8 cellular contexts compared by ENCODE assay signal in genomic region chr1:42657981-42658879, GRCh38. TPM values are rescaled to one million over a fixed set of nuclear protein-coding genes. Genes with fewer than 3 reads are reported as not detected.
DNase-seq lines count a peak whose midpoint lies in the region; ATAC-seq and TF ChIP-seq lines count a peak whose summit lies in the region.

PPIH (plus strand) TSS chr1:42658423; CDS start chr1:42658447, 24 bp downstream.

- H3K27ac ChIP-seq in cardiac muscle cell = peak within 1 kb of the TSS; percentile 83
- peak within 1 kb of the TSS; percentile 68 for H3K27ac ChIP-seq in parathyroid adenoma
- peak within 1 kb of the TSS in 3 of 4 donors; percentile 81 to 83 (median 82) for H3K27ac ChIP-seq in tibial nerve

- peak within 1 kb of the TSS; percentile 90 for H2AFZ ChIP-seq in parathyroid adenoma

- H3K79me2 ChIP-seq in parathyroid adenoma = no peaks in the 10 kb centered on the region

- WGBS in tibial nerve, 2 donors = 0 to 1% methylated on average over 47 to 49 of the region's 53 CpGs

- peaks cover 9% of the 10 kb centered on the region for H3K4me1 ChIP-seq in adipocyte (ENCODE audit: control insufficient read depth, insufficient read depth, low read length)
- peaks cover 7% of the 10 kb centered on the region for H3K4me1 ChIP-seq in cardiac muscle cell (ENCODE audit: low read depth)
- peaks cover 4% of the 10 kb centered on the region for H3K4me1 ChIP-seq in parathyroid adenoma
- H3K4me1 ChIP-seq in tibial nerve = peaks cover 0 to 18% (median 8%) of the 10 kb centered on the region in 4 donors

- H3K4me3 ChIP-seq in adipocyte (ENCODE audit: low read length) = peak within 1 kb of the TSS; percentile 94
- peak within 1 kb of the TSS; percentile 70 for H3K4me3 ChIP-seq in cardiac muscle cell
- H3K4me3 ChIP-seq in parathyroid adenoma (ENCODE audit: low read depth, low read length) = peak within 1 kb of the TSS; percentile 81
- peak within 1 kb of the TSS; percentile 58 to 87 (median 80) for H3K4me3 ChIP-seq in tibial nerve

- TF ChIP-seq EP300 in tibial nerve (IDR thresholded peaks at IDR 0.05) = peak; percentile 83 to 87

- DNase-seq in NCI-H1436 (lab: John Stamatoyannopoulos, UW) (peak; percentile 87), T follicular helper cell (ENCODE audit: low read depth) (peak; percentile 91), adipocyte (ENCODE audit: low read depth) (peak; percentile 98), cardiac muscle cell (ENCODE audit: low read depth in 1 of 2, low spot score in 1 of 2) (peak; percentile 93 to 97), tibial nerve (ENCODE audit: low spot score in 2 of 2) (peak; percentile 83 to 86)

- peak in 1 of 2 donors; percentile 28 for TF ChIP-seq POLR2A in tibial nerve (IDR thresholded peaks at IDR 0.05)

- H3K27me3 ChIP-seq in adipocyte (replicated peaks; ENCODE audit: control insufficient read depth, insufficient read depth, low read length) (no peaks in the 10 kb centered on the region), cardiac muscle cell (peaks cover 11% of the 10 kb centered on the region), parathyroid adenoma (ENCODE audit: control insufficient read depth, insufficient read depth, low read length) (no peaks in the 10 kb centered on the region), tibial nerve (no peaks in the 10 kb centered on the region)

- H3K4me2 ChIP-seq in parathyroid adenoma (ENCODE audit: low read length) = peak within 1 kb of the TSS; percentile 99

- ATAC-seq in HG02763 (IDR thresholded peaks at IDR 0.05; ENCODE audit: unreplicated experiment) = peak; percentile 96

- H3K9me3 ChIP-seq in adipocyte (ENCODE audit: control insufficient read depth, low read length) (no peaks in the 10 kb centered on the region), cardiac muscle cell (ENCODE audit: low read depth) (no peaks in the 10 kb centered on the region), parathyroid adenoma (ENCODE audit: control insufficient read depth, low read length) (no peaks in the 10 kb centered on the region), tibial nerve (no peaks in the 10 kb centered on the region)

- TF ChIP-seq CTCF in GM12874 (IDR thresholded peaks at IDR 0.05; ENCODE audit: insufficient read depth, low read depth, low read length) (0 out of 2 replicates have a peak, but pooled peaks have one; percentile 21), cardiac muscle cell (IDR thresholded peaks at IDR 0.05; ENCODE audit: low read depth, low read length) (no peak), parathyroid adenoma (IDR thresholded peaks at IDR 0.05) (peak; percentile 6), tibial nerve (IDR thresholded peaks at IDR 0.05) (peak; percentile 8 to 73 (median 37))

- peak within 1 kb of the TSS; percentile 92 for H3K9ac ChIP-seq in adipocyte (ENCODE audit: low read length)
- H3K9ac ChIP-seq in parathyroid adenoma = no peak within 1 kb of the TSS

- peaks cover 18% of the 10 kb centered on the region for H3K36me3 ChIP-seq in adipocyte (ENCODE audit: control insufficient read depth, insufficient read depth, low read length, severe bottlenecking)
- peaks cover 3% of the 10 kb centered on the region for H3K36me3 ChIP-seq in cardiac muscle cell
- H3K36me3 ChIP-seq in parathyroid adenoma (ENCODE audit: control insufficient read depth, insufficient read depth, low read length) = no peaks in the 10 kb centered on the region
- peaks cover 0 to 29% (median 0%) of the 10 kb centered on the region in 3 donors for H3K36me3 ChIP-seq in tibial nerve

RNA-seq across cellular contexts. Expression of gene PPIH, which starts in this region (rescaled TPM):
- total RNA-seq in cardiac muscle cell (41.7 and 59.0 TPM in 2 replicates), tibial nerve (10 to 100 TPM; 22.4 to 33.6 (median 28.1) TPM)
- polyA plus RNA-seq in cardiac muscle cell = 43.7 and 54.6 TPM in 2 replicates

Comparison
In these comparisons a context has a peak if more than half of its experiments do, and no peak if none do; other contexts are left out.
1. Peak in every context shown above with its lines: DNase-seq, ATAC-seq, H3K4me3 ChIP-seq and H3K27ac ChIP-seq.